11 cellular contexts compared by ENCODE assay signal in the genomic region with DNA sequence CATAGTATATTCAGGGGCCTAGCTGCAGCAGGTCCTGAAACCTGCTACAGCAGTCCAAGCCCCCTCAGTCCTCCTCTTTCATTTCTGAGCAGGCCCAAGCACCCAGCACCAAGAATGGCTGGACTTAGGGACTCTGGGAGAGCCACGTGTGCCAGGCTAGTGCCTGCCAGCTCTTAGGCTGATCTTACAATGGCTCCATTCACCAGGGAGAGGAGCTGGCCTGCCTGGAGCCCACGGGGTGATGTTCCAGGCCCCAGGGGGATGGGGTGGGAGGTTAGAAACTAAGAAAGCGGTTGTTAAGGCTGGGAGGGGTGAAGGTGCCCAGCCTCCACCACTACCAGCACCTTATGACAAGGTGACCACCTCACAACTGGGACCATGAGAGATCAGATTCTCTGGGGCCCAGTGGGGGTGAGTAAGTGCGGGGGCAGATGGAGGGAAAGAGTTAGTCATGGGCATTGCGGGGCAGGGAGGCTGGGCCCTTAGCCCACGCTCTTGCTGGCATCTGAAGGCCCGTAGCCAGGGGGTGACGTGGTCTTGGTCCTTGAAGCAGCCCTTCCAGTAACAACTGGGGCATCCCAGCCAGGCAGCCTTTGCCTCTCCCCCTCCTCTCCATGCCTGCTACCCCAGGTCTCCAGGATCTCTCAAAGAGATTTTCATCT.
A peak's percentile ranks its signal among the peaks of the same experiment; 100 is the strongest.
DNase-seq lines count a peak whose midpoint lies in the region; ATAC-seq lines count a peak whose summit lies in the region.
"Had no signal": no experiment of that assay in that cellular context is flagged by ENCODE, and none has a peak within 500 bp of the region (broad histone marks: within the 10 kb centered on the region; RNA-seq: fewer than 3 reads in every experiment).

No MANE protein-coding gene starts in this region.

- no peaks in the 10 kb centered on the region for H3K9me3 ChIP-seq in HAP-1

- DNase-seq in activated T-cell treated with anti-CD3 and anti-CD28 coated beads for 48 hours (ENCODE audit: low read depth), result peak; percentile 33
- no peak for DNase-seq in activated T-cell treated with anti-CD3 and anti-CD28 coated beads, Interleukin-2, amount 50 U/mL, for 1 hour
- DNase-seq in iris pigment epithelial cell (ENCODE audit: low read depth), result peak; percentile 51
- peak; percentile 58 for DNase-seq in stimulated activated naive CD8-positive, alpha-beta T cell treated with anti-CD3 and anti-CD28 coated beads, Interleukin-15, Interleukin-2, amounts not matched to agents 100 U/mL and 50 U/mL, for 24 hours
- DNase-seq in HAP-1 (ENCODE audit: low spot score in 2 of 2), result no peak
- DNase-seq: NK-92 treated with Interleukin-12 subunit alpha and Interleukin-12 subunit beta, amount 100 ng/mL, for 24 hours had no signal

- H3K4me3 ChIP-seq in HAP-1, result no peak overlapping the region
- H3K4me3 ChIP-seq: cardiac muscle cell had no signal

- no peaks in the 10 kb centered on the region for H3K4me1 ChIP-seq in HAP-1

- H3K36me3 ChIP-seq in HAP-1 (replicated peaks), result no peaks in the 10 kb centered on the region
- H3K36me3 ChIP-seq: cardiac muscle cell had no signal

- no peaks in the 10 kb centered on the region for H3K27me3 ChIP-seq in HAP-1 (ENCODE audit: low read depth)
- H3K27me3 ChIP-seq: cardiac muscle cell had no signal

- in situ Hi-C loops in HAP-1 (cut with MboI; ENCODE audit: low sequenced_read_pairs), result no loop called here

- H3K27ac ChIP-seq in angular gyrus (ENCODE audit: low read depth, low read length), result peak overlapping the region; percentile 93
- H3K27ac ChIP-seq: cardiac muscle cell, VCaP had no signal

- peak; percentile 84 for ATAC-seq in stimulated activated naive CD8-positive, alpha-beta T cell treated with anti-CD3 and anti-CD28 coated beads, Interleukin-15, Interleukin-2, amounts not matched to agents 100 U/mL and 50 U/mL, for 24 hours
- ATAC-seq in HG02938 (IDR thresholded peaks at IDR 0.05; ENCODE audit: unreplicated experiment) (no peak), GM18517 (IDR thresholded peaks at IDR 0.05; ENCODE audit: unreplicated experiment) (no peak)

Comparison
In these comparisons a context has a peak if more than half of its experiments do, and no peak if none do; other contexts are left out.
1. DNase-seq: peak in activated T-cell treated with anti-CD3 and anti-CD28 coated beads for 48 hours (single experiment), iris pigment epithelial cell (single experiment) and stimulated activated naive CD8-positive, alpha-beta T cell treated with anti-CD3 and anti-CD28 coated beads, Interleukin-15, Interleukin-2, amounts not matched to agents 100 U/mL and 50 U/mL, for 24 hours (single experiment); none in activated T-cell treated with anti-CD3 and anti-CD28 coated beads, Interleukin-2, amount 50 U/mL, for 1 hour (single experiment) and HAP-1 (0 of 2).